Comparison of ENCODE assay signal across 25 cellular contexts in genomic region chr3:104873331-104873730, GRCh38.
DNase-seq lines count a peak whose midpoint lies in the region; ATAC-seq and TF ChIP-seq lines count a peak whose summit lies in the region.
"Had no signal": no experiment of that assay in that cellular context is flagged by ENCODE, and none has a peak within 500 bp of the region (broad histone marks: within the 10 kb centered on the region; RNA-seq: fewer than 3 reads in every experiment).

No MANE protein-coding gene starts in this region.

- TF ChIP-seq CTCF in cardiac fibroblast (IDR thresholded peaks at IDR 0.05; ENCODE audit: low read depth, low read length) (no peak), tibial artery (IDR thresholded peaks at IDR 0.05) (no peak)

- intact Hi-C loops in left cardiac atrium (cut with DNase I): no loop called here
- intact Hi-C loops in tibial artery (cut with DNase I; ENCODE audit: low total_unique reads): no loop called here

- H3K36me3 ChIP-seq in tibial artery: no peaks in the 10 kb centered on the region
- H3K36me3 ChIP-seq: left lung had no signal

- no peak for ATAC-seq in left cardiac atrium
- no peak for ATAC-seq in HG02623 (IDR thresholded peaks at IDR 0.05; ENCODE audit: unreplicated experiment)
- ATAC-seq: activated CD4-positive, alpha-beta T cell treated with anti-CD3 and anti-CD28 coated beads for 36 hours; CD8-positive, alpha-beta T cell; foreskin keratinocyte; left lung; stimulated activated effector memory CD8-positive, alpha-beta T cell treated with anti-CD3 and anti-CD28 coated beads, Interleukin-12 subunit alpha, Interleukin-12 subunit beta, amount 100 ng/mL, for 72 hours; T-helper 17 cell had no signal

- H3K9me3 ChIP-seq in tibial artery: no peaks in the 10 kb centered on the region
- H3K9me3 ChIP-seq: left lung had no signal

- DNase-seq in AG20443 (ENCODE audit: low spot score): peak; percentile 21
- DNase-seq in LHCN-M2 (ENCODE audit: low read depth): peak; percentile 34
- DNase-seq in cardiac fibroblast (ENCODE audit: low read depth in 2 of 2): peak; percentile 59 to 90
- DNase-seq in non-pigmented ciliary epithelial cell (ENCODE audit: low read depth): peak; percentile 47
- DNase-seq in left cardiac atrium: no peak
- DNase-seq in tibial artery: no peak
- DNase-seq in stimulated activated CD4-positive, alpha-beta T cell treated with anti-CD3 and anti-CD28 coated beads, Interleukin-2, amount 100 ng/mL, for 24 hours: no peak
- DNase-seq: activated CD4-positive, alpha-beta T cell treated with anti-CD3 and anti-CD28 coated beads for 36 hours; activated T-cell treated with anti-CD3 and anti-CD28 coated beads, Interleukin-2, amount 50 U/mL, for 24 hours; amygdala; CD8-positive, alpha-beta T cell; foreskin keratinocyte; GDM1; KG1; left lung; mesendoderm; NCI-H1694; NCI-H510A treated with DMSO at 0.1 percent for 48 hours; nucleus accumbens; SIG-M5; stimulated activated CD4-positive, alpha-beta T cell treated with anti-CD3 and anti-CD28 coated beads, Interleukin-2, amount 100 ng/mL, for 48 hours; T-helper 17 cell had no signal

- no peaks in the 10 kb centered on the region for H3K4me1 ChIP-seq in tibial artery
- H3K4me1 ChIP-seq: foreskin keratinocyte, left lung had no signal

- H3K4me3 ChIP-seq in cardiac fibroblast (replicated peaks in 1 of 2; ENCODE audit: low read depth in 2 of 2, low read length in 2 of 2): no peak overlapping the region
- no peak overlapping the region for H3K4me3 ChIP-seq in tibial artery
- H3K4me3 ChIP-seq: left lung had no signal

- H3K27me3 ChIP-seq in tibial artery: no peaks in the 10 kb centered on the region
- H3K27me3 ChIP-seq: foreskin keratinocyte, left lung had no signal

- no peak overlapping the region for H3K27ac ChIP-seq in tibial artery
- H3K27ac ChIP-seq: epithelial cell of prostate, foreskin keratinocyte, left lung had no signal

Comparison
In these comparisons a context has a peak if more than half of its experiments do, and no peak if none do; other contexts are left out.
1. DNase-seq: peak in AG20443 (single experiment), LHCN-M2 (single experiment), cardiac fibroblast (2 of 2) and non-pigmented ciliary epithelial cell (single experiment); none in left cardiac atrium (single experiment), tibial artery (0 of 2) and stimulated activated CD4-positive, alpha-beta T cell treated with anti-CD3 and anti-CD28 coated beads, Interleukin-2, amount 100 ng/mL, for 24 hours (0 of 2).